ENCODE assay signal across 10 cellular contexts in genomic region chr2:108267117-108267516, GRCh38. TPM values are rescaled to one million over a fixed set of nuclear protein-coding genes. Genes with fewer than 3 reads are reported as not detected.
DNase-seq lines count a peak whose midpoint lies in the region; ATAC-seq and TF ChIP-seq lines count a peak whose summit lies in the region.
"Had no signal": no experiment of that assay in that cellular context is flagged by ENCODE, and none has a peak within 500 bp of the region (broad histone marks: within the 10 kb centered on the region; RNA-seq: fewer than 3 reads in every experiment).

No MANE protein-coding gene starts in this region.

- H3K4me3 ChIP-seq in stomach = no peak overlapping the region
- H3K4me3 ChIP-seq: dorsolateral prefrontal cortex had no signal

- H3K9me3 ChIP-seq in stomach = no peaks in the 10 kb centered on the region

- TF ChIP-seq CTCF in stomach (IDR thresholded peaks at IDR 0.05) = no peak

- no peak for TF ChIP-seq EP300 in stomach (IDR thresholded peaks at IDR 0.05)

- no peaks in the 10 kb centered on the region for H3K27me3 ChIP-seq in stomach
- H3K27me3 ChIP-seq: dorsolateral prefrontal cortex had no signal

- H3K4me1 ChIP-seq in stomach = peaks cover 14 to 47% (median 25%) of the 10 kb centered on the region in 4 donors

- 39 to 67% (median 60%) methylated on average over 5 of the region's 5 CpGs for WGBS in stomach, 5 donors

- TF ChIP-seq POLR2A in stomach (IDR thresholded peaks at IDR 0.05) = no peak

- intact Hi-C loops in stomach (cut with DNase I; ENCODE audit: low total_unique reads) = no loop called here

- ATAC-seq in GM21447 (IDR thresholded peaks at IDR 0.05; ENCODE audit: unreplicated experiment) = no peak

- H3K36me3 ChIP-seq in stomach = no peaks in the 10 kb centered on the region

- peak overlapping the region; percentile 60 to 90 (median 84) for H3K27ac ChIP-seq in stomach

- DNase-seq in HCEC 1CT (peak; percentile 84), SKM-1 (lab: John Stamatoyannopoulos, UW; ENCODE audit: unreplicated experiment) (peak; percentile 52), glomerular visceral epithelial cell (ENCODE audit: extremely low spot score) (peak; percentile 70), stomach (no peak), NCI-H2171 (lab: John Stamatoyannopoulos, UW) (no peak)
- no peak for DNase-seq in stimulated activated CD4-positive, alpha-beta T cell treated with anti-CD3 and anti-CD28 coated beads, Interleukin-4, amount 100 ng/mL, for 4 hours
- no peak for DNase-seq in activated effector memory CD4-positive, alpha-beta T cell treated with anti-CD3 and anti-CD28 coated beads, Interleukin-2, amount 50 U/mL, for 16 hours
- DNase-seq: dorsolateral prefrontal cortex, immature natural killer cell had no signal

RNA-seq across cellular contexts. Expression of gene SULT1C2, which starts 21.6 kb away (rescaled TPM):
- total RNA-seq in stomach = 100 to 1,000 TPM in 3 of 5 donors, 10 to 100 TPM in 1, 1 to 10 TPM in 1; 1.4 to 259 (median 176) TPM
- polyA plus RNA-seq in stomach = 10 to 100 TPM; 13.8 to 64.6 (median 15.9) TPM
- polyA plus RNA-seq: immature natural killer cell had no signal

RNA-seq across cellular contexts. Expression of gene SULT1C3, which starts 27.3 kb away (rescaled TPM):
- under 1 TPM in 1 of 5 donors, not detected in 4; 0.73 TPM for total RNA-seq in stomach
- polyA plus RNA-seq in stomach = 1 to 10 TPM in 1 of 3 donors, not detected in 2; 2.1 TPM
- total RNA-seq: dorsolateral prefrontal cortex had no signal
- polyA plus RNA-seq: immature natural killer cell had no signal

Comparison
In these comparisons a context has a peak if more than half of its experiments do, and no peak if none do; other contexts are left out.
1. DNase-seq: peak in HCEC 1CT (single experiment), SKM-1 (single experiment) and glomerular visceral epithelial cell (single experiment); none in stomach (single experiment), stimulated activated CD4-positive, alpha-beta T cell treated with anti-CD3 and anti-CD28 coated beads, Interleukin-4, amount 100 ng/mL, for 4 hours (0 of 2), activated effector memory CD4-positive, alpha-beta T cell treated with anti-CD3 and anti-CD28 coated beads, Interleukin-2, amount 50 U/mL, for 16 hours (single experiment) and NCI-H2171 (single experiment).